Comparison of ENCODE assay signal across 13 cellular contexts in genomic region chr4:186829740-186830449, GRCh38.
A peak's percentile ranks its signal among the peaks of the same experiment; 100 is the strongest.
DNase-seq lines count a peak whose midpoint lies in the region; ATAC-seq, FAIRE-seq and TF ChIP-seq lines count a peak whose summit lies in the region.
"Had no signal": no experiment of that assay in that cellular context is flagged by ENCODE, and none has a peak within 500 bp of the region (broad histone marks: within the 10 kb centered on the region; RNA-seq: fewer than 3 reads in every experiment).

No MANE protein-coding gene starts in this region.

- no peaks in the 10 kb centered on the region for H3K9me1 ChIP-seq in K562 (ENCODE audit: control insufficient read depth, insufficient read depth, low read length)

- H3K4me3 ChIP-seq in AG04450 (ENCODE audit: low read depth, low read length) (no peak overlapping the region), K562 (no peak overlapping the region), spleen (no peak overlapping the region)

- H4K20me1 ChIP-seq in K562 (replicated peaks; ENCODE audit: control insufficient read depth, insufficient read depth, low read length): no peaks in the 10 kb centered on the region

- CTCF ChIA-PET in AG04450 (lab: Charles Lee) (interaction anchor here (1.4 kb wide), 1 partner anchor 47 kb away, joined by 3 read pairs; no protein-coding TSS in a partner anchor), K562 (lab: Yijun Ruan, JAX; ENCODE audit: low intra/inter-chr PET ratio) (no interaction called here)

- H3K79me2 ChIP-seq in K562 (ENCODE audit: control insufficient read depth, insufficient read depth, low read length): no peaks in the 10 kb centered on the region

- no peak for TF ChIP-seq POLR2A in K562 (conservative IDR thresholded peaks at IDR 0.05)
- no peak for TF ChIP-seq POLR2A in spleen (IDR thresholded peaks at IDR 0.05)

- H3K9me3 ChIP-seq in AG04450 (ENCODE audit: control insufficient read depth, insufficient read depth, low read length) (no peaks in the 10 kb centered on the region), K562 (replicated peaks; ENCODE audit: control insufficient read depth, insufficient read depth, low read depth, low read length) (no peaks in the 10 kb centered on the region), spleen (peaks cover 0 to 24% (median 0%) of the 10 kb centered on the region in 8 donors)

- ATAC-seq in K562 (peak; percentile 68), left colon (peak; percentile 50), GM19395 (IDR thresholded peaks at IDR 0.05; ENCODE audit: unreplicated experiment) (no peak)
- ATAC-seq: SK-N-SH treated with all-trans-retinoic acid at 6 μM for 48 hours had no signal

- H3K4me2 ChIP-seq in K562 (ENCODE audit: insufficient read depth, low read length): peak overlapping the region; percentile 65

- H3K36me3 ChIP-seq in K562 (ENCODE audit: control insufficient read depth, insufficient read depth, low read length) (no peaks in the 10 kb centered on the region), spleen (no peaks in the 10 kb centered on the region)

- H3K9ac ChIP-seq in K562 (ENCODE audit: insufficient read depth in 1 of 2, low read depth in 2 of 2, low read length in 2 of 2): no peak overlapping the region

- TF ChIP-seq CTCF in AG04450 (IDR thresholded peaks at IDR 0.05; ENCODE audit: low read depth, low read length) (no peak), K562 (IDR thresholded peaks at IDR 0.05 in 2 of 3, conservative IDR thresholded peaks at IDR 0.05 in 1 of 3; ENCODE audit: insufficient read depth in 2 of 3, low read depth in 1 of 3, low read length in 3 of 3) (no peak), spleen (IDR thresholded peaks at IDR 0.05 in 8 of 11, conservative IDR thresholded peaks at IDR 0.05 in 3 of 11) (no peak)

- in situ Hi-C loops in K562 (cut with MboI): no loop called here

- intact Hi-C loops in K562 (cut with micrococcal nuclease): no loop called here
- intact Hi-C loops in left colon (cut with DNase I, micrococcal nuclease): no loop called here
- intact Hi-C loops in spleen (cut with DNase I; ENCODE audit: low total_unique reads): no loop called here

- H3K4me1 ChIP-seq in K562 (replicated peaks in 1 of 2; ENCODE audit: control insufficient read depth in 2 of 2, insufficient read depth in 2 of 2, low read length in 2 of 2) (peaks cover 6 to 56% of the 10 kb centered on the region in 2 experiments; a peak in 4 of 5 replicates), spleen (no peaks in the 10 kb centered on the region)

- TF ChIP-seq EP300 in K562 (IDR thresholded peaks at IDR 0.05; ENCODE audit: low read length): peak; percentile 65; the same call in 1 of the 2 replicates

- H3K27me3 ChIP-seq in AG04450 (ENCODE audit: control insufficient read depth, insufficient read depth, low read length): no peaks in the 10 kb centered on the region
- H3K27me3 ChIP-seq in K562 (ENCODE audit: control insufficient read depth in 2 of 2, insufficient read depth in 2 of 2, low read length in 2 of 2): no peaks in the 10 kb centered on the region
- no peaks in the 10 kb centered on the region for H3K27me3 ChIP-seq in spleen (replicated peaks in 1 of 7)

- peak; percentile 73 for FAIRE-seq in HTR-8/SVneo (lab: Jason Lieb, UNC)
- peak; percentile 94 for FAIRE-seq in K562 (lab: Jason Lieb, UNC)

- TF ChIP-seq RAD21 in K562 (CRISPR knock-in tag; conservative IDR thresholded peaks at IDR 0.05 in 1 of 2, IDR thresholded peaks at IDR 0.05 in 1 of 2): no peak

- H2AFZ ChIP-seq in K562 (ENCODE audit: low read depth, low read length): peak overlapping the region; percentile 53

- 9% methylated on average over 9 of the region's 9 CpGs for WGBS in K562 (ENCODE audit: insufficient coverage, low coverage, missing lambda C conversion rate)
- WGBS in spleen, 5 donors: 48 to 60% (median 57%) methylated on average over 9 of the region's 9 CpGs

- H3K27ac ChIP-seq in AG04450 (ENCODE audit: low read depth, low read length) (peak overlapping the region; percentile 53), K562 (ENCODE audit: extremely low read depth, low read depth, low read length) (peak overlapping the region; percentile 75), spleen (no peak overlapping the region)
- H3K27ac ChIP-seq: HL-60 had no signal

- no peak for DNase-seq in AG04450 (ENCODE audit: low read depth, low spot score)
- DNase-seq in HTR-8/SVneo (ENCODE audit: insufficient read length, low spot score): peak; percentile 78
- peak; percentile 44 to 69 (median 48) for DNase-seq in K562 (ENCODE audit: extremely low read depth in 1 of 4, low spot score in 3 of 4)
- DNase-seq in left colon: no peak
- DNase-seq in DMS53 (lab: John Stamatoyannopoulos, UW): no peak
- no peak for DNase-seq in activated gamma-delta T cell treated with Interleukin-2 at 50 U/mL for 16 hours
- DNase-seq in spleen: no peak
- DNase-seq: activated CD4-positive, CD25-positive, alpha-beta regulatory T cell; activated T-cell treated with anti-CD3 and anti-CD28 coated beads, Interleukin-2, amount 50 U/mL, for 1 hour; NCI-H524 treated with DMSO at 0.1 percent for 48 hours had no signal

- no TSS peak for BruUV-seq in K562 (replicated peaks; lab: Mats Ljungman, UMichigan)

- POLR2A ChIA-PET in AG04450 (lab: Yijun Ruan, JAX) (interaction anchor here (0.6 to 2.0 kb wide), 2 partner anchors 15 to 72 kb away, joined by 3 to 8 read pairs; no protein-coding TSS in a partner anchor), K562 (lab: Yijun Ruan, JAX) (interaction anchor here (0.8 to 2.6 kb wide), 4 partner anchors 9 to 59 kb away, joined by 3 to 10 read pairs (median 4); no protein-coding TSS in a partner anchor)

TF ChIP-seq in K562, 482 proteins besides CTCF, POLR2A, EP300 and RAD21 (continues in another document):
- no peak for TF ChIP-seq ZZZ3 (IDR thresholded peaks at IDR 0.05)
- no peak for TF ChIP-seq IRF1 (CRISPR knock-in tag; IDR thresholded peaks at IDR 0.05; ENCODE audit: borderline replicate concordance)
- TF ChIP-seq, protein P1, sequence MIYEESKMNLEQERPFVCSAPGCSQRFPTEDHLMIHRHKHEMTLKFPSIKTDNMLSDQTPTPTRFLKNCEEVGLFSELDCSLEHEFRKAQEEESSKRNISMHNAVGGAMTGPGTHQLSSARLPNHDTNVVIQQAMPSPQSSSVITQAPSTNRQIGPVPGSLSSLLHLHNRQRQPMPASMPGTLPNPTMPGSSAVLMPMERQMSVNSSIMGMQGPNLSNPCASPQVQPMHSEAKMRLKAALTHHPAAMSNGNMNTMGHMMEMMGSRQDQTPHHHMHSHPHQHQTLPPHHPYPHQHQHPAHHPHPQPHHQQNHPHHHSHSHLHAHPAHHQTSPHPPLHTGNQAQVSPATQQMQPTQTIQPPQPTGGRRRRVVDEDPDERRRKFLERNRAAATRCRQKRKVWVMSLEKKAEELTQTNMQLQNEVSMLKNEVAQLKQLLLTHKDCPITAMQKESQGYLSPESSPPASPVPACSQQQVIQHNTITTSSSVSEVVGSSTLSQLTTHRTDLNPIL (CRISPR knock-in tag; IDR thresholded peaks at IDR 0.05): no peak
- TF ChIP-seq RBM25 (IDR thresholded peaks at IDR 0.05; ENCODE audit: low read depth, low read length, severe bottlenecking): no peak
- TF ChIP-seq, protein P2, sequence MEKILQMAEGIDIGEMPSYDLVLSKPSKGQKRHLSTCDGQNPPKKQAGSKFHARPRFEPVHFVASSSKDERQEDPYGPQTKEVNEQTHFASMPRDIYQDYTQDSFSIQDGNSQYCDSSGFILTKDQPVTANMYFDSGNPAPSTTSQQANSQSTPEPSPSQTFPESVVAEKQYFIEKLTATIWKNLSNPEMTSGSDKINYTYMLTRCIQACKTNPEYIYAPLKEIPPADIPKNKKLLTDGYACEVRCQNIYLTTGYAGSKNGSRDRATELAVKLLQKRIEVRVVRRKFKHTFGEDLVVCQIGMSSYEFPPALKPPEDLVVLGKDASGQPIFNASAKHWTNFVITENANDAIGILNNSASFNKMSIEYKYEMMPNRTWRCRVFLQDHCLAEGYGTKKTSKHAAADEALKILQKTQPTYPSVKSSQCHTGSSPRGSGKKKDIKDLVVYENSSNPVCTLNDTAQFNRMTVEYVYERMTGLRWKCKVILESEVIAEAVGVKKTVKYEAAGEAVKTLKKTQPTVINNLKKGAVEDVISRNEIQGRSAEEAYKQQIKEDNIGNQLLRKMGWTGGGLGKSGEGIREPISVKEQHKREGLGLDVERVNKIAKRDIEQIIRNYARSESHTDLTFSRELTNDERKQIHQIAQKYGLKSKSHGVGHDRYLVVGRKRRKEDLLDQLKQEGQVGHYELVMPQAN (IDR thresholded peaks at IDR 0.05; ENCODE audit: borderline replicate concordance): no peak
- TF ChIP-seq, protein P3, sequence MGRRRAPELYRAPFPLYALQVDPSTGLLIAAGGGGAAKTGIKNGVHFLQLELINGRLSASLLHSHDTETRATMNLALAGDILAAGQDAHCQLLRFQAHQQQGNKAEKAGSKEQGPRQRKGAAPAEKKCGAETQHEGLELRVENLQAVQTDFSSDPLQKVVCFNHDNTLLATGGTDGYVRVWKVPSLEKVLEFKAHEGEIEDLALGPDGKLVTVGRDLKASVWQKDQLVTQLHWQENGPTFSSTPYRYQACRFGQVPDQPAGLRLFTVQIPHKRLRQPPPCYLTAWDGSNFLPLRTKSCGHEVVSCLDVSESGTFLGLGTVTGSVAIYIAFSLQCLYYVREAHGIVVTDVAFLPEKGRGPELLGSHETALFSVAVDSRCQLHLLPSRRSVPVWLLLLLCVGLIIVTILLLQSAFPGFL (CRISPR knock-in tag; IDR thresholded peaks at IDR 0.05): no peak
- TF ChIP-seq TRIM28 (IDR thresholded peaks at IDR 0.05): no peak
- no peak for TF ChIP-seq RBM34 (IDR thresholded peaks at IDR 0.05; ENCODE audit: borderline replicate concordance, insufficient read depth, low read length)
- no peak for TF ChIP-seq SPI1 (IDR thresholded peaks at IDR 0.05; ENCODE audit: borderline replicate concordance, low read depth, low read length)

Comparison
In these comparisons a context has a peak if more than half of its experiments do, and no peak if none do; other contexts are left out.
1. DNase-seq: peak in HTR-8/SVneo (single experiment) and K562 (4 of 4); none in AG04450 (single experiment), left colon (0 of 2), DMS53 (single experiment), activated gamma-delta T cell treated with Interleukin-2 at 50 U/mL for 16 hours (single experiment) and spleen (single experiment).
2. H3K27ac ChIP-seq: peak in AG04450 (single experiment) and K562 (single experiment); none in spleen (0 of 8).